19 cellular contexts compared by ENCODE assay signal in the genomic region with DNA sequence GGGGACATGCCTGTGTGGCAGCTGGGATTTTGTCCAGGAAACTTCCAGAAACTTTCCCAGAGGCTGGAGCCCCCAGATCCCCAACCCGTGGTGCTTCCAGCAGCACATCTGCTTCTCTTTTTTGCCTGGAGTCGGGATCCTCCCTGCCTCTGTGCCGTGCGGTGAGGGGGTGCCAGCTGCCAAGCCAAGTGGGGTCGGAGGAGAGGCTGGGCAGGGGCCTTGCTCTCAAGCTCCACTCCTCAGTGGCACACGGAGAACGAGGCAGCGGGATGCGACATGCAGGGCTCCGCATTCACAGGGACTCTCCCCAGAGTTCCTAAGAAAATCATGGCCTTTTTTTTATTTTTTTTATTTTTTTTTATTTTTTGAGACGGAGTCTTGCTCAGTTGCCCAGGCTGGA.
A peak's percentile ranks its signal among the peaks of the same experiment; 100 is the strongest.
DNase-seq lines count a peak whose midpoint lies in the region; TF ChIP-seq lines count a peak whose summit lies in the region.
"Had no signal": no experiment of that assay in that cellular context is flagged by ENCODE, and none has a peak within 500 bp of the region (broad histone marks: within the 10 kb centered on the region; RNA-seq: fewer than 3 reads in every experiment).

No MANE protein-coding gene starts in this region.

- POLR2A ChIA-PET in MCF 10A (lab: Yijun Ruan, JAX), result interaction anchor here (0.7 to 0.8 kb wide), 2 partner anchors 423 to 1050 kb away, joined by 3 to 4 read pairs; no protein-coding TSS in a partner anchor

- DNase-seq in mammary epithelial cell (no peak), MCF 10A (ENCODE audit: unreplicated experiment) (no peak), caudate nucleus (lab: John Stamatoyannopoulos, UW) (no peak), uterus (no peak), NCI-H526 treated with DMSO at 0.1 percent for 48 hours (lab: John Stamatoyannopoulos, UW) (no peak), HuH-7.5 (ENCODE audit: low spot score) (no peak), thyroid gland (no peak)
- DNase-seq: 8988T; CD4-positive, CD25-positive, alpha-beta regulatory T cell; COR-L47; GDM1; HCEC 1CT; Kasumi-1; NCI-H1092 treated with DMSO at 0.1 percent for 48 hours; NCI-H1694 treated with DMSO at 0.1 percent for 48 hours; NCI-H510A; NCI-H774; SHP77 treated with DMSO at 0.1 percent for 48 hours had no signal

- H3K27ac Mint-ChIP-seq in MCF 10A (ENCODE audit: low read depth, unreplicated experiment), result no peak overlapping the region
- H3K27ac Mint-ChIP-seq: CD4-positive, CD25-positive, alpha-beta regulatory T cell had no signal

- peaks cover 62% of the 10 kb centered on the region for H3K27me3 Mint-ChIP-seq in MCF 10A (ENCODE audit: insufficient read depth, unreplicated experiment)
- H3K27me3 Mint-ChIP-seq: CD4-positive, CD25-positive, alpha-beta regulatory T cell had no signal

- no peaks in the 10 kb centered on the region for H3K4me1 ChIP-seq in mammary epithelial cell (ENCODE audit: insufficient read depth, low read length)
- no peaks in the 10 kb centered on the region for H3K4me1 ChIP-seq in muscle layer of duodenum (ENCODE audit: control insufficient read depth in 1 of 2, insufficient read depth in 2 of 2, low read length in 2 of 2)
- no peaks in the 10 kb centered on the region for H3K4me1 ChIP-seq in uterus
- peaks cover 3 to 4% of the 10 kb centered on the region in 2 donors for H3K4me1 ChIP-seq in thyroid gland

- H3K9me3 ChIP-seq in mammary epithelial cell (replicated peaks; ENCODE audit: insufficient read depth, low read length) (no peaks in the 10 kb centered on the region), muscle layer of duodenum (ENCODE audit: control insufficient read depth in 1 of 2, low read length in 2 of 2) (peaks cover 0 to 12% of the 10 kb centered on the region in 2 donors), uterus (no peaks in the 10 kb centered on the region), thyroid gland (no peaks in the 10 kb centered on the region)

- H3K27ac ChIP-seq in mammary epithelial cell (ENCODE audit: insufficient read depth, low read depth, low read length) (no peak overlapping the region), caudate nucleus (ENCODE audit: low read depth, low read length) (peak overlapping the region; percentile 98), muscle layer of duodenum (ENCODE audit: low read length) (peak overlapping the region; percentile 54), uterus (peak overlapping the region; percentile 58 to 74), thyroid gland (peak overlapping the region in 1 of 3 donors; percentile 33)

- BruUV-seq in mammary epithelial cell (replicated peaks; lab: Mats Ljungman, UMichigan) (no TSS peak), MCF 10A (replicated peaks; lab: Mats Ljungman, UMichigan) (no TSS peak)

- no peak overlapping the region for H3K4me2 ChIP-seq in mammary epithelial cell (ENCODE audit: insufficient read depth, low read depth, low read length)

- H3K9ac ChIP-seq in mammary epithelial cell (ENCODE audit: insufficient read depth, low read length), result no peak overlapping the region

- dilution Hi-C loops in mammary epithelial cell (cut with HindIII; ENCODE audit: low sequenced_read_pairs), result loop anchor here (10.0 kb wide), 1 partner anchor 409 kb away; a partner anchor contains a TSS

- H3K27me3 ChIP-seq in mammary epithelial cell (ENCODE audit: insufficient read depth, low read length) (no peaks in the 10 kb centered on the region), muscle layer of duodenum (ENCODE audit: low read depth, low read length) (no peaks in the 10 kb centered on the region), uterus (no peaks in the 10 kb centered on the region), thyroid gland (no peaks in the 10 kb centered on the region)

- H3K9me3 Mint-ChIP-seq in MCF 10A (ENCODE audit: unreplicated experiment), result no peaks in the 10 kb centered on the region

- H3K4me1 Mint-ChIP-seq in MCF 10A (ENCODE audit: insufficient read depth, unreplicated experiment), result no peaks in the 10 kb centered on the region
- H3K4me1 Mint-ChIP-seq: CD4-positive, CD25-positive, alpha-beta regulatory T cell had no signal

- WGBS in mammary epithelial cell (ENCODE audit: low coverage, missing lambda C conversion rate), result 77% methylated on average over 8 of the region's 11 CpGs
- WGBS in thyroid gland, 2 donors, result 78 to 81% methylated on average over 11 of the region's 11 CpGs

- H4K20me1 ChIP-seq in mammary epithelial cell (ENCODE audit: insufficient read depth, low read length), result no peaks in the 10 kb centered on the region

- no peaks in the 10 kb centered on the region for H3K79me2 ChIP-seq in mammary epithelial cell (ENCODE audit: insufficient read depth, low read length)

- TF ChIP-seq CTCF in mammary epithelial cell (conservative IDR thresholded peaks at IDR 0.05 in 1 of 2, IDR thresholded peaks at IDR 0.05 in 1 of 2; ENCODE audit: extremely low read depth in 1 of 2, insufficient read depth in 1 of 2, low read depth in 1 of 2, low read length in 2 of 2) (no peak), MCF 10A (IDR thresholded peaks at IDR 0.05; ENCODE audit: unreplicated experiment) (no peak), uterus (IDR thresholded peaks at IDR 0.05) (no peak), thyroid gland (IDR thresholded peaks at IDR 0.05) (no peak)

- H3K36me3 ChIP-seq in mammary epithelial cell (ENCODE audit: insufficient read depth, low read length) (no peaks in the 10 kb centered on the region), muscle layer of duodenum (ENCODE audit: control insufficient read depth in 1 of 2, insufficient read depth in 2 of 2, low read length in 2 of 2) (peaks cover 0 to 5% of the 10 kb centered on the region in 2 donors), uterus (no peaks in the 10 kb centered on the region), thyroid gland (no peaks in the 10 kb centered on the region)

- in situ Hi-C loops in mammary epithelial cell (cut with MboI; ENCODE audit: low sequenced_read_pairs in 2 of 2), result no loop called here

- no peak overlapping the region for H3K4me3 ChIP-seq in mammary epithelial cell (replicated peaks in 1 of 3; ENCODE audit: insufficient read depth in 1 of 3, low read depth in 2 of 3, low read length in 3 of 3)
- H3K4me3 ChIP-seq in muscle layer of duodenum (ENCODE audit: low read depth in 1 of 2, low read length in 2 of 2), result no peak overlapping the region
- no peak overlapping the region for H3K4me3 ChIP-seq in uterus
- H3K4me3 ChIP-seq in thyroid gland (replicated peaks in 1 of 3), result no peak overlapping the region

- H2AFZ ChIP-seq in mammary epithelial cell (ENCODE audit: low read depth, low read length), result peak overlapping the region; percentile 38

- no peak overlapping the region for H3K4me3 Mint-ChIP-seq in MCF 10A (ENCODE audit: unreplicated experiment)
- H3K4me3 Mint-ChIP-seq: CD4-positive, CD25-positive, alpha-beta regulatory T cell had no signal

- intact Hi-C loops in mammary epithelial cell (cut with micrococcal nuclease), result no loop called here
- intact Hi-C loops in MCF 10A (cut with micrococcal nuclease), result no loop called here
- intact Hi-C loops in uterus (cut with DNase I; ENCODE audit: low total_unique reads), result no loop called here
- intact Hi-C loops in thyroid gland (cut with DNase I), result no loop called here

- CTCF ChIA-PET in mammary epithelial cell (lab: Charles Lee; ENCODE audit: low non-redundant PET), result interaction anchor here (0.7 kb wide), 1 partner anchor 12 kb away, joined by 3 read pairs; no protein-coding TSS in a partner anchor
- CTCF ChIA-PET in MCF 10A (lab: Yijun Ruan, JAX), result no interaction called here

- TF ChIP-seq POLR2A in uterus (IDR thresholded peaks at IDR 0.05) (no peak), thyroid gland (IDR thresholded peaks at IDR 0.05) (no peak)

- no peaks in the 10 kb centered on the region for H3K36me3 Mint-ChIP-seq in MCF 10A (ENCODE audit: insufficient read depth, unreplicated experiment)
- H3K36me3 Mint-ChIP-seq: CD4-positive, CD25-positive, alpha-beta regulatory T cell had no signal
